ENCODE assay signal across 29 cellular contexts in the genomic region with DNA sequence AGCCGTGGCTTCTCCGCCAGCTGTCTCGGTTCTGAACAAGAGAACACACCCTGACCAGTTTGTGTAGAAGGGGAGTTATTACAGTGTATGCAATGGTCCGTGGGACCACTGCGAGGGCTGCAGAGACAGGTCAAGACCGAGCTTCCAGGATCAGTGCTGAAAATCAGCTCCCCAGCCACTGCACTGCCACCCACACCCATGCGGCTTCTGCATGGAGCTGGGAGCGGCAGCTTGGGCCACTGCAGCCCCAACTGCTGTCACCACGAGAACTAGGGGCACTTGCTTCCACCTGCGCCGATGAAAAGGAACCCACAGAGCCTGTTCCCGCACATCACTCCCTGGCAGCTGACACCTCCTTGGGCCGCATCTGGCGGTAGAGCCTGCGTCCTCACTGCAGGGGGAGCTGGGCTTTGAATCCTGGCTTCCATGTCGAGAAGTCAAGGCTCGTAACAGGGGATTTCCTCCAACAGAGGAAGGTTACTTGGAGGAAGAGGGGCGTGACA. TPM values are rescaled to one million over a fixed set of nuclear protein-coding genes. Genes with fewer than 3 reads are reported as not detected.
DNase-seq lines count a peak whose midpoint lies in the region; ATAC-seq, FAIRE-seq and TF ChIP-seq lines count a peak whose summit lies in the region.
"Had no signal": no experiment of that assay in that cellular context is flagged by ENCODE, and none has a peak within 500 bp of the region (broad histone marks: within the 10 kb centered on the region; RNA-seq: fewer than 3 reads in every experiment).

No MANE protein-coding gene starts in this region.

- H3K27ac ChIP-seq in astrocyte (ENCODE audit: low read depth, low read length) (no peak overlapping the region), esophagus squamous epithelium (no peak overlapping the region), OCI-LY7 (ENCODE audit: low read depth, low read length, poor library complexity, severe bottlenecking) (no peak overlapping the region)
- H3K27ac ChIP-seq: hepatocyte, parathyroid adenoma had no signal

- no peaks in the 10 kb centered on the region for H3K79me2 ChIP-seq in astrocyte (ENCODE audit: insufficient read depth, low read length)
- no peaks in the 10 kb centered on the region for H3K79me2 ChIP-seq in OCI-LY7 (ENCODE audit: insufficient read depth, low read depth, low read length)
- H3K79me2 ChIP-seq: hepatocyte, parathyroid adenoma had no signal

- no peak for FAIRE-seq in astrocyte (lab: Jason Lieb, UNC)
- FAIRE-seq: colon had no signal

- H3K27me3 Mint-ChIP-seq in activated naive CD8-positive, alpha-beta T cell treated with anti-CD3 and anti-CD28 coated beads, Interleukin-2, amount 10 ng/mL, durations not matched to agents 7 days and 5 days, result peaks cover 2% of the 10 kb centered on the region
- H3K27me3 Mint-ChIP-seq in activated naive CD8-positive, alpha-beta T cell treated with anti-CD3 and anti-CD28 coated beads for 36 hours, result no peaks in the 10 kb centered on the region
- H3K27me3 Mint-ChIP-seq in astrocyte (ENCODE audit: low read depth, unreplicated experiment), result peaks cover 16% of the 10 kb centered on the region
- H3K27me3 Mint-ChIP-seq: stimulated activated naive CD8-positive, alpha-beta T cell treated with anti-CD3 and anti-CD28 coated beads, Interleukin-15, Interleukin-2, amounts not matched to agents 100 ng/mL and 50 ng/mL, for 24 hours had no signal

- no TSS peak for BruUV-seq in OCI-LY7 (replicated peaks; lab: Mats Ljungman, UMichigan)

- H3K9me3 Mint-ChIP-seq in activated naive CD8-positive, alpha-beta T cell treated with anti-CD3 and anti-CD28 coated beads, Interleukin-2, amount 10 ng/mL, durations not matched to agents 7 days and 5 days, result peaks cover 8% of the 10 kb centered on the region
- H3K9me3 Mint-ChIP-seq in activated naive CD8-positive, alpha-beta T cell treated with anti-CD3 and anti-CD28 coated beads for 36 hours, result peaks cover 8% of the 10 kb centered on the region
- peaks cover 1% of the 10 kb centered on the region for H3K9me3 Mint-ChIP-seq in astrocyte (ENCODE audit: unreplicated experiment)

- peaks cover 7% of the 10 kb centered on the region for H3K36me3 Mint-ChIP-seq in activated naive CD8-positive, alpha-beta T cell treated with anti-CD3 and anti-CD28 coated beads, Interleukin-2, amount 10 ng/mL, durations not matched to agents 7 days and 5 days
- H3K36me3 Mint-ChIP-seq in activated naive CD8-positive, alpha-beta T cell treated with anti-CD3 and anti-CD28 coated beads for 36 hours, result peaks cover 4% of the 10 kb centered on the region
- no peaks in the 10 kb centered on the region for H3K36me3 Mint-ChIP-seq in astrocyte (ENCODE audit: low read depth, unreplicated experiment)
- H3K36me3 Mint-ChIP-seq: CD8-positive, alpha-beta T cell had no signal

- H3K4me3 ChIP-seq in astrocyte (ENCODE audit: insufficient read depth, low read depth, low read length) (no peak overlapping the region), esophagus squamous epithelium (no peak overlapping the region), OCI-LY7 (ENCODE audit: low read depth, low read length, poor library complexity, severe bottlenecking) (no peak overlapping the region), MG63 (no peak overlapping the region)
- H3K4me3 ChIP-seq: gastroesophageal sphincter, hepatocyte, thoracic aorta had no signal

- no peak for TF ChIP-seq POLR2A in esophagus squamous epithelium (IDR thresholded peaks at IDR 0.05)

- no peaks in the 10 kb centered on the region for H3K9me2 ChIP-seq in OCI-LY7 (ENCODE audit: insufficient read depth, low read length)
- H3K9me2 ChIP-seq: SK-N-SH had no signal

- ATAC-seq in activated naive CD8-positive, alpha-beta T cell treated with anti-CD3 and anti-CD28 coated beads, Interleukin-2, amount 10 ng/mL, durations not matched to agents 7 days and 5 days (ENCODE audit: low read depth), result no peak
- ATAC-seq: activated CD8-positive, alpha-beta memory T cell treated with anti-CD3 and anti-CD28 coated beads, Interleukin-2, amount 10 ng/mL, durations not matched to agents 7 days and 5 days; CD8-positive, alpha-beta T cell; gastroesophageal sphincter; left colon; PC-3; right cardiac atrium; Right ventricle myocardium inferior had no signal

- H3K4me2 ChIP-seq in astrocyte (ENCODE audit: low read length) (no peak overlapping the region), OCI-LY7 (ENCODE audit: low read length) (no peak overlapping the region)
- H3K4me2 ChIP-seq: hepatocyte, SK-N-SH had no signal

- H4K20me1 ChIP-seq in astrocyte (ENCODE audit: insufficient read depth, low read length) (no peaks in the 10 kb centered on the region), OCI-LY7 (ENCODE audit: insufficient read depth, low read length) (no peaks in the 10 kb centered on the region)

- intact Hi-C loops in esophagus squamous epithelium (cut with DNase I), result no loop called here
- intact Hi-C loops in OCI-LY7 (cut with micrococcal nuclease; ENCODE audit: unreplicated experiment), result no loop called here

- H3K9me3 ChIP-seq in astrocyte (ENCODE audit: insufficient read depth, low read depth, low read length) (peaks cover 4% of the 10 kb centered on the region), esophagus squamous epithelium (no peaks in the 10 kb centered on the region), OCI-LY7 (ENCODE audit: low read length) (no peaks in the 10 kb centered on the region), MG63 (no peaks in the 10 kb centered on the region)
- H3K9me3 ChIP-seq: gastroesophageal sphincter, SK-N-SH, thoracic aorta had no signal

- H3K4me1 ChIP-seq in astrocyte (ENCODE audit: insufficient read depth, low read length), result peaks cover 4% of the 10 kb centered on the region
- peaks cover 0 to 33% (median 11%) of the 10 kb centered on the region in 3 donors for H3K4me1 ChIP-seq in esophagus squamous epithelium
- no peaks in the 10 kb centered on the region for H3K4me1 ChIP-seq in OCI-LY7 (ENCODE audit: insufficient read depth, low read length, poor library complexity, severe bottlenecking)
- H3K4me1 ChIP-seq: parathyroid adenoma had no signal

- no peaks in the 10 kb centered on the region for H3K36me3 ChIP-seq in astrocyte (ENCODE audit: insufficient read depth, low read length)
- H3K36me3 ChIP-seq in esophagus squamous epithelium, result no peaks in the 10 kb centered on the region
- no peaks in the 10 kb centered on the region for H3K36me3 ChIP-seq in OCI-LY7 (ENCODE audit: insufficient read depth, low read length)
- H3K36me3 ChIP-seq in MG63, result no peaks in the 10 kb centered on the region
- H3K36me3 ChIP-seq: gastroesophageal sphincter, thoracic aorta had no signal

- H2AFZ ChIP-seq in astrocyte (ENCODE audit: low read depth, low read length) (no peak overlapping the region), OCI-LY7 (ENCODE audit: low read length) (no peak overlapping the region)
- H2AFZ ChIP-seq: hepatocyte, parathyroid adenoma had no signal

- no peak overlapping the region for H3K9ac ChIP-seq in astrocyte (ENCODE audit: low read length)
- H3K9ac ChIP-seq: parathyroid adenoma, SK-N-SH had no signal

- peak; percentile 21 for DNase-seq in activated naive CD8-positive, alpha-beta T cell treated with anti-CD3 and anti-CD28 coated beads, Interleukin-2, amount 10 ng/mL, durations not matched to agents 7 days and 5 days
- no peak for DNase-seq in activated naive CD8-positive, alpha-beta T cell treated with anti-CD3 and anti-CD28 coated beads for 36 hours
- DNase-seq in astrocyte (ENCODE audit: low read depth) (no peak), mesenteric fat pad (ENCODE audit: low spot score) (peak; percentile 71), esophagus squamous epithelium (lab: John Stamatoyannopoulos, UW) (no peak), AG08395 (ENCODE audit: low spot score) (no peak), OCI-LY7 (ENCODE audit: low spot score) (no peak), MG63 (no peak)
- DNase-seq: activated CD8-positive, alpha-beta memory T cell treated with anti-CD3 and anti-CD28 coated beads, Interleukin-2, amount 10 ng/mL, durations not matched to agents 7 days and 5 days; activated naive CD4-positive, alpha-beta T cell treated with anti-CD3 and anti-CD28 coated beads, Interleukin-2, amount 10 ng/mL, durations not matched to agents 7 days and 5 days; amniotic stem cell; CD8-positive, alpha-beta T cell; HCEC 1CT; IMR-90; left colon; mammary epithelial cell; NCI-H510A treated with DMSO at 0.1 percent for 48 hours; nephron progenitor cell; PC-3; right cardiac atrium; SK-N-SH; stimulated activated CD8-positive, alpha-beta memory T cell treated with anti-CD3 and anti-CD28 coated beads, Interleukin-4, amount 100 ng/mL, for 48 hours had no signal

- H3K27me3 ChIP-seq in astrocyte (ENCODE audit: insufficient read depth, low read length), result no peaks in the 10 kb centered on the region
- H3K27me3 ChIP-seq in esophagus squamous epithelium, result no peaks in the 10 kb centered on the region
- H3K27me3 ChIP-seq in MG63, result no peaks in the 10 kb centered on the region
- H3K27me3 ChIP-seq: gastroesophageal sphincter, hepatocyte had no signal

- 60% methylated on average over 1 of the region's 18 CpGs; no CpG with 5 or more reads in 1 of the 2 donors for WGBS in esophagus squamous epithelium, 2 donors

- POLR2A ChIA-PET in activated naive CD8-positive, alpha-beta T cell treated with anti-CD3 and anti-CD28 coated beads, Interleukin-2, amount 10 ng/mL, durations not matched to agents 7 days and 5 days (lab: Charles Lee), result no interaction called here
- POLR2A ChIA-PET in OCI-LY7 (lab: Charles Lee), result interaction anchor here (1.0 kb wide), 1 partner anchor 14 kb away, joined by 3 read pairs; no protein-coding TSS in a partner anchor

- H3K4me3 Mint-ChIP-seq in activated naive CD8-positive, alpha-beta T cell treated with anti-CD3 and anti-CD28 coated beads, Interleukin-2, amount 10 ng/mL, durations not matched to agents 7 days and 5 days, result no peak overlapping the region
- H3K4me3 Mint-ChIP-seq in activated naive CD8-positive, alpha-beta T cell treated with anti-CD3 and anti-CD28 coated beads for 36 hours, result no peak overlapping the region
- no peak overlapping the region for H3K4me3 Mint-ChIP-seq in astrocyte (ENCODE audit: unreplicated experiment)
- H3K4me3 Mint-ChIP-seq: activated CD8-positive, alpha-beta memory T cell treated with anti-CD3 and anti-CD28 coated beads, Interleukin-2, amount 10 ng/mL, durations not matched to agents 7 days and 5 days; activated naive CD4-positive, alpha-beta T cell treated with anti-CD3 and anti-CD28 coated beads, Interleukin-2, amount 10 ng/mL, durations not matched to agents 7 days and 5 days; CD8-positive, alpha-beta T cell; nephron progenitor cell; stimulated activated naive CD8-positive, alpha-beta T cell treated with anti-CD3 and anti-CD28 coated beads, Interleukin-15, Interleukin-2, amounts not matched to agents 100 ng/mL and 50 ng/mL, for 24 hours had no signal

- CTCF ChIA-PET in OCI-LY7 (lab: Charles Lee; ENCODE audit: unreplicated experiment), result no interaction called here

- H3K4me1 Mint-ChIP-seq in activated naive CD8-positive, alpha-beta T cell treated with anti-CD3 and anti-CD28 coated beads, Interleukin-2, amount 10 ng/mL, durations not matched to agents 7 days and 5 days, result no peaks in the 10 kb centered on the region
- H3K4me1 Mint-ChIP-seq in activated naive CD8-positive, alpha-beta T cell treated with anti-CD3 and anti-CD28 coated beads for 36 hours, result no peaks in the 10 kb centered on the region
- H3K4me1 Mint-ChIP-seq in astrocyte (ENCODE audit: low read depth, unreplicated experiment), result peaks cover 9% of the 10 kb centered on the region
- H3K4me1 Mint-ChIP-seq: activated naive CD4-positive, alpha-beta T cell treated with anti-CD3 and anti-CD28 coated beads, Interleukin-2, amount 10 ng/mL, durations not matched to agents 7 days and 5 days had no signal

- no peak overlapping the region for H3K27ac Mint-ChIP-seq in activated naive CD8-positive, alpha-beta T cell treated with anti-CD3 and anti-CD28 coated beads, Interleukin-2, amount 10 ng/mL, durations not matched to agents 7 days and 5 days
- no peak overlapping the region for H3K27ac Mint-ChIP-seq in activated naive CD8-positive, alpha-beta T cell treated with anti-CD3 and anti-CD28 coated beads for 36 hours
- peak overlapping the region; percentile 47 for H3K27ac Mint-ChIP-seq in astrocyte (ENCODE audit: unreplicated experiment)
- H3K27ac Mint-ChIP-seq: activated CD8-positive, alpha-beta memory T cell treated with anti-CD3 and anti-CD28 coated beads, Interleukin-2, amount 10 ng/mL, durations not matched to agents 7 days and 5 days; activated naive CD4-positive, alpha-beta T cell treated with anti-CD3 and anti-CD28 coated beads, Interleukin-2, amount 10 ng/mL, durations not matched to agents 7 days and 5 days; CD8-positive, alpha-beta T cell; nephron progenitor cell; stimulated activated naive CD8-positive, alpha-beta T cell treated with anti-CD3 and anti-CD28 coated beads, Interleukin-15, Interleukin-2, amounts not matched to agents 100 ng/mL and 50 ng/mL, for 24 hours had no signal

- TF ChIP-seq CTCF in astrocyte (IDR thresholded peaks at IDR 0.05; ENCODE audit: insufficient read depth, low read depth, low read length), result no peak
- TF ChIP-seq CTCF in esophagus squamous epithelium (IDR thresholded peaks at IDR 0.05), result no peak
- TF ChIP-seq CTCF in OCI-LY7 (conservative IDR thresholded peaks at IDR 0.05; ENCODE audit: low read length), result no peak

RNA-seq across cellular contexts. Expression of a gene that starts 56.2 kb away (rescaled TPM):
- total RNA-seq in activated naive CD8-positive, alpha-beta T cell treated with anti-CD3 and anti-CD28 coated beads, Interleukin-2, amount 10 ng/mL, durations not matched to agents 7 days and 5 days, result 10 to 100 TPM in 1 of 2 experiments, 1 to 10 TPM in 1; 9.2 to 10.1 TPM
- total RNA-seq in activated naive CD8-positive, alpha-beta T cell treated with anti-CD3 and anti-CD28 coated beads for 36 hours, result 10 to 100 TPM; 10.2 to 10.5 TPM
- total RNA-seq in astrocyte (9.0 and 9.7 TPM in 2 replicates), mesenteric fat pad (9.6 TPM), esophagus squamous epithelium (1 to 10 TPM; 2.7 to 8.0 (median 4.3) TPM), OCI-LY7 (2022) (9.2 and 10.4 TPM in 2 replicates)
- total RNA-seq in OCI-LY7 (2014; rRNA removed; shearing (Covaris generic)), result 4.5 and 8.2 TPM in 2 replicates
- 6.0 and 6.8 TPM in 2 replicates for total RNA-seq in MG63 (2014; rRNA removed; shearing (Covaris generic); ENCODE audit: low replicate concordance)

Comparison
In these comparisons a context has a peak if more than half of its experiments do, and no peak if none do; other contexts are left out.
1. DNase-seq: peak in activated naive CD8-positive, alpha-beta T cell treated with anti-CD3 and anti-CD28 coated beads, Interleukin-2, amount 10 ng/mL, durations not matched to agents 7 days and 5 days (single experiment) and mesenteric fat pad (single experiment); none in activated naive CD8-positive, alpha-beta T cell treated with anti-CD3 and anti-CD28 coated beads for 36 hours (single experiment), astrocyte (single experiment), esophagus squamous epithelium (single experiment), AG08395 (single experiment), OCI-LY7 (single experiment) and MG63 (single experiment).